Comparison of ENCODE assay signal across 13 cellular contexts in genomic region chr4:124306352-124306751, GRCh38.
DNase-seq lines count a peak whose midpoint lies in the region; ATAC-seq, FAIRE-seq and TF ChIP-seq lines count a peak whose summit lies in the region.
"Had no signal": no experiment of that assay in that cellular context is flagged by ENCODE, and none has a peak within 500 bp of the region (broad histone marks: within the 10 kb centered on the region; RNA-seq: fewer than 3 reads in every experiment).

No MANE protein-coding gene starts in this region.

- DNase-seq in H1 (ENCODE audit: low read depth in 1 of 2, low spot score in 2 of 2) = no peak
- DNase-seq in upper lobe of right lung = no peak
- no peak for DNase-seq in NCI-H2196 treated with DMSO at 0.1 percent for 48 hours (lab: John Stamatoyannopoulos, UW; ENCODE audit: unreplicated experiment)
- DNase-seq in GDM1 (lab: John Stamatoyannopoulos, UW) = no peak
- no peak for DNase-seq in activated CD4-positive, alpha-beta T cell treated with anti-CD3 and anti-CD28 coated beads for 48 hours
- DNase-seq: Calu3; CD8-positive, alpha-beta T cell; DMS79 treated with DMSO at 0.1 percent for 48 hours had no signal

- H3K23me2 ChIP-seq in H1 (ENCODE audit: low read depth, low read length) = no peaks in the 10 kb centered on the region

- no peak overlapping the region for H4K8ac ChIP-seq in H1 (ENCODE audit: extremely low read depth, insufficient read depth, low read length)

- H3K79me2 ChIP-seq in Loucy (ENCODE audit: insufficient read depth, low read length) = no peaks in the 10 kb centered on the region
- no peaks in the 10 kb centered on the region for H3K79me2 ChIP-seq in H1 (ENCODE audit: control insufficient read depth in 1 of 2, insufficient read depth in 2 of 2, low read length in 2 of 2)

- no peak overlapping the region for H3K23ac ChIP-seq in H1 (ENCODE audit: insufficient read length)

- H3K14ac ChIP-seq in H1 (ENCODE audit: insufficient read length) = no peak overlapping the region

- H3K79me1 ChIP-seq in H1 (ENCODE audit: low read depth, low read length) = no peaks in the 10 kb centered on the region

- CTCF ChIA-PET in H1 (lab: Charles Lee; ENCODE audit: partially characterized antibody) = interaction anchor here (0.8 to 1.5 kb wide), 2 partner anchors 15 to 16 kb away, joined by 4 to 5 read pairs; no protein-coding TSS in a partner anchor

- H3K9me3 ChIP-seq in Loucy (ENCODE audit: insufficient read depth, low read depth, low read length) = peaks cover 3% of the 10 kb centered on the region; the same call in 1 of the 2 replicates
- peaks cover 3 to 4% of the 10 kb centered on the region in 2 experiments; a peak in 2 of 4 replicates for H3K9me3 ChIP-seq in H1 (ENCODE audit: insufficient read depth in 2 of 2, low read depth in 1 of 2, low read length in 1 of 2)
- no peaks in the 10 kb centered on the region for H3K9me3 ChIP-seq in neuron (ENCODE audit: low read length)
- no peaks in the 10 kb centered on the region for H3K9me3 ChIP-seq in upper lobe of right lung
- H3K9me3 ChIP-seq: HAP-1 had no signal

- intact Hi-C loops in upper lobe of right lung (cut with DNase I) = no loop called here

- no peaks in the 10 kb centered on the region for H3K9me2 ChIP-seq in Loucy (replicated peaks; ENCODE audit: low read depth, low read length)

- TF ChIP-seq CTCF in Loucy (conservative IDR thresholded peaks at IDR 0.05; ENCODE audit: low read length) (no peak), H1 (IDR thresholded peaks at IDR 0.05; ENCODE audit: control extremely low read depth in 1 of 3, insufficient read depth in 1 of 3, low read depth in 1 of 3, low read length in 3 of 3) (no peak), upper lobe of right lung (IDR thresholded peaks at IDR 0.05) (no peak)

- TF ChIP-seq RAD21 in H1 (IDR thresholded peaks at IDR 0.05 in 1 of 2, conservative IDR thresholded peaks at IDR 0.05 in 1 of 2; ENCODE audit: low read depth in 2 of 2, low read length in 2 of 2) = no peak

- no peak overlapping the region for H2BK120ac ChIP-seq in H1 (replicated peaks; ENCODE audit: low read depth, low read length)

- no peak overlapping the region for H3K4ac ChIP-seq in H1 (replicated peaks; ENCODE audit: insufficient read length, low read depth, low read length)

- ATAC-seq in upper lobe of right lung = peak; percentile 78
- ATAC-seq: CD8-positive, alpha-beta T cell; GM12878 had no signal

- H3K4me2 ChIP-seq in Loucy (ENCODE audit: low read depth, low read length, poor library complexity, severe bottlenecking) (no peak overlapping the region), H1 (ENCODE audit: insufficient read depth in 1 of 2, low read depth in 2 of 2, low read length in 2 of 2) (no peak overlapping the region)

- no peak for FAIRE-seq in H1 (lab: Jason Lieb, UNC)
- FAIRE-seq: GM12878 had no signal

- no peak overlapping the region for H2BK12ac ChIP-seq in H1 (ENCODE audit: low read depth, low read length)

- TF ChIP-seq EP300 in H1 (IDR thresholded peaks at IDR 0.05; ENCODE audit: borderline replicate concordance in 1 of 2, low read depth in 2 of 2, low read length in 2 of 2) = no peak

- H3K18ac ChIP-seq in H1 (ENCODE audit: extremely low read depth, low read length) = no peak overlapping the region

- H3F3A ChIP-seq in Loucy (ENCODE audit: low read depth) = peaks cover 6% of the 10 kb centered on the region; the same call in 1 of the 2 replicates

- H3K36me3 ChIP-seq in Loucy (ENCODE audit: insufficient read depth, low read length) (no peaks in the 10 kb centered on the region), H1 (ENCODE audit: control insufficient read depth in 2 of 4, insufficient read depth in 4 of 4, low read length in 3 of 4) (no peaks in the 10 kb centered on the region), neuron (ENCODE audit: insufficient read depth, low read length) (no peaks in the 10 kb centered on the region), upper lobe of right lung (no peaks in the 10 kb centered on the region)
- H3K36me3 ChIP-seq: BLaER1 treated with 17β-estradiol and CSF1 and Interleukin-3, amounts not matched to agents 10 nM and 100 nM; HAP-1 had no signal

- H4K20me1 ChIP-seq in Loucy (ENCODE audit: insufficient read depth, low read length, poor library complexity, severe bottlenecking) = no peaks in the 10 kb centered on the region
- H4K20me1 ChIP-seq in H1 (replicated peaks in 1 of 2; ENCODE audit: control insufficient read depth in 1 of 2, insufficient read depth in 2 of 2, low read length in 2 of 2) = no peaks in the 10 kb centered on the region
- H4K20me1 ChIP-seq: BLaER1 treated with 17β-estradiol and CSF1 and Interleukin-3, amounts not matched to agents 10 nM and 100 nM had no signal

- H2BK15ac ChIP-seq in H1 (ENCODE audit: low read length) = no peak overlapping the region

- H2BK20ac ChIP-seq in H1 (ENCODE audit: low read length) = no peak overlapping the region

- H3K9ac ChIP-seq in Loucy (ENCODE audit: low read depth, low read length, poor library complexity, severe bottlenecking) = no peak overlapping the region
- H3K9ac ChIP-seq in H1 (replicated peaks in 1 of 4; ENCODE audit: extremely low read depth in 1 of 4, low read depth in 3 of 4, low read length in 3 of 4) = no peak overlapping the region
- H3K9ac ChIP-seq: BLaER1 treated with 17β-estradiol and CSF1 and Interleukin-3, amounts not matched to agents 10 nM and 100 nM had no signal

- TF ChIP-seq POLR2A in H1 (IDR thresholded peaks at IDR 0.05; ENCODE audit: control extremely low read depth in 1 of 2, low read depth in 2 of 2, low read length in 2 of 2) = no peak

- H2AFZ ChIP-seq in Loucy (ENCODE audit: low read length) (0 out of 2 replicates have a peak overlapping the region, but pooled peaks have one; percentile 24), H1 (ENCODE audit: low read length) (0 out of 2 replicates have a peak overlapping the region, but pooled peaks have one; percentile 34), neuron (ENCODE audit: low read depth, low read length) (peak overlapping the region; percentile 13)

- H4K5ac ChIP-seq in H1 (ENCODE audit: insufficient read length, low read depth, low read length) = no peak overlapping the region

- POLR2A ChIA-PET in H1 (lab: Charles Lee; ENCODE audit: partially characterized antibody) = no interaction called here

- H3K4me1 ChIP-seq in Loucy (ENCODE audit: insufficient read depth, low read length, poor library complexity, severe bottlenecking) (peaks cover 13% of the 10 kb centered on the region), H1 (replicated peaks in 1 of 4; ENCODE audit: control insufficient read depth in 3 of 4, insufficient read depth in 4 of 4, low read length in 3 of 4) (peaks cover 0 to 3% (median 0%) of the 10 kb centered on the region in 4 experiments; a peak in 2 of 7 replicates), neuron (ENCODE audit: insufficient read depth, low read length) (peaks cover 5% of the 10 kb centered on the region), upper lobe of right lung (no peaks in the 10 kb centered on the region)

- no peak overlapping the region for H2BK5ac ChIP-seq in H1 (ENCODE audit: low read depth, low read length)

- H3K4me3 ChIP-seq in Loucy (ENCODE audit: low read length, poor library complexity, severe bottlenecking) (no peak overlapping the region), H1 (ENCODE audit: extremely low read depth in 1 of 4, insufficient read depth in 2 of 4, low read depth in 3 of 4, low read length in 4 of 4) (no peak overlapping the region), neuron (ENCODE audit: low read length) (no peak overlapping the region), upper lobe of right lung (no peak overlapping the region)
- H3K4me3 ChIP-seq: BLaER1 treated with 17β-estradiol and CSF1 and Interleukin-3, amounts not matched to agents 10 nM and 100 nM; GM12878; HAP-1 had no signal

- H4K91ac ChIP-seq in H1 (replicated peaks; ENCODE audit: insufficient read length, low read length) = no peak overlapping the region

- H3K27ac ChIP-seq in H1 (ENCODE audit: low read depth, low read length) (no peak overlapping the region), upper lobe of right lung (no peak overlapping the region)

- no peak overlapping the region for H2AK5ac ChIP-seq in H1 (ENCODE audit: low read depth, low read length)

- H3K56ac ChIP-seq in H1 (replicated peaks; ENCODE audit: insufficient read length, low read depth, low read length) = no peak overlapping the region

- WGBS in H1 (ENCODE audit: extremely low coverage in 1 of 2, insufficient coverage in 1 of 2, insufficient read length in 1 of 2, insufficient replicate concordance in 2 of 2, low coverage in 1 of 2, low lambda C conversion rate in 2 of 2, missing lambda C conversion rate in 1 of 2), 2 experiments = 94% methylated on average over 1 of the region's 1 CpG; no CpG with 5 or more reads in 1 of the 2 experiments

- H3K27me3 ChIP-seq in Loucy (ENCODE audit: insufficient read depth, low read length, poor library complexity, severe bottlenecking) (no peaks in the 10 kb centered on the region), H1 (replicated peaks in 1 of 4; ENCODE audit: control insufficient read depth in 3 of 4, extremely low read depth in 1 of 4, insufficient read depth in 3 of 4, low read length in 3 of 4) (no peaks in the 10 kb centered on the region), neuron (ENCODE audit: insufficient read depth, low read length) (no peaks in the 10 kb centered on the region), upper lobe of right lung (no peaks in the 10 kb centered on the region)
- H3K27me3 ChIP-seq: BLaER1 treated with 17β-estradiol and CSF1 and Interleukin-3, amounts not matched to agents 10 nM and 100 nM had no signal

TF ChIP-seq in H1, 55 proteins besides CTCF, POLR2A, EP300 and RAD21 (continues in another document):
- TF ChIP-seq BRCA1 (IDR thresholded peaks at IDR 0.05; ENCODE audit: low read depth, low read length) (no peak), KDM1A (IDR thresholded peaks at IDR 0.05; ENCODE audit: borderline replicate concordance, low read length) (no peak), GTF2F1 (IDR thresholded peaks at IDR 0.05; ENCODE audit: borderline replicate concordance, low read depth, low read length) (no peak), ASH2L (IDR thresholded peaks at IDR 0.05; ENCODE audit: low read length) (no peak), FOSL1 (IDR thresholded peaks at IDR 0.05; ENCODE audit: insufficient read depth, low read depth, low read length) (no peak), JUND (IDR thresholded peaks at IDR 0.05; ENCODE audit: low read length) (no peak), CEBPB (IDR thresholded peaks at IDR 0.05; ENCODE audit: low read depth, low read length) (no peak), BACH1 (IDR thresholded peaks at IDR 0.05; ENCODE audit: low read length) (no peak), SIX5 (IDR thresholded peaks at IDR 0.05; ENCODE audit: low read depth, low read length) (no peak), HDAC2 (IDR thresholded peaks at IDR 0.05; ENCODE audit: borderline replicate concordance in 1 of 2, low read depth in 2 of 2, low read length in 2 of 2) (no peak), POLR2AphosphoS5 (IDR thresholded peaks at IDR 0.05; ENCODE audit: low read depth, low read length) (no peak), SIRT6 (IDR thresholded peaks at IDR 0.05; ENCODE audit: low read length) (no peak), CREB1 (IDR thresholded peaks at IDR 0.05) (no peak), RXRA (IDR thresholded peaks at IDR 0.05; ENCODE audit: insufficient read depth, low read depth, low read length) (no peak), PHF8 (conservative IDR thresholded peaks at IDR 0.05; ENCODE audit: low read depth, low read length) (no peak)
